ENCODE assay signal across 15 cellular contexts in the genomic region with DNA sequence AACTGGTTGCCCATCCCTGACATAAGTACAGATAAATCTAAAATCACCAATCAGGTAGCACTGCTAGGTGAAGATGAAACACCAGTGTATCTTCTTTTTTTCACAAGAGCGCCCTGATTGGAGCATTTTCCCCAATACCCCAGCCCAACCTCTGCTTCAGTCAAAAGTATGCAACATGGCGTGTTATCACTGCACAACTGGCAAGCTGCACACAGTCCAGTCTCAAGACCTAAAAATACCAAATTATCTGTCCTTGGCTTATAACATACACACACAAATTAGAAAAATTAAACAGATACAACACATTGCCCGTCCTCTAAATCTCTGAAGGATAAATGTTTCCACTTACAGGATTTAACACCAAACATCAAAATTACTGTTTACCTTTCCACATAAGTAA. TPM values are rescaled to one million over a fixed set of nuclear protein-coding genes. Genes with fewer than 3 reads are reported as not detected.
"Had no signal": no experiment of that assay in that cellular context is flagged by ENCODE, and none has a peak within 500 bp of the region (broad histone marks: within the 10 kb centered on the region; RNA-seq: fewer than 3 reads in every experiment).

No MANE protein-coding gene starts in this region.

- ATAC-seq: activated CD8-positive, alpha-beta T cell treated with anti-CD3 and anti-CD28 coated beads for 36 hours had no signal

- H3K4me3 ChIP-seq: dorsolateral prefrontal cortex, thyroid gland, vagina had no signal

- H3K4me1 ChIP-seq: vagina had no signal

- H3K27me3 Mint-ChIP-seq: activated CD8-positive, alpha-beta T cell treated with anti-CD3 and anti-CD28 coated beads for 36 hours; activated naive CD4-positive, alpha-beta T cell treated with anti-CD3 and anti-CD28 coated beads, Interleukin-2, amount 50 U/mL, for 24 hours; memory B cell had no signal

- H3K9me3 Mint-ChIP-seq: activated CD8-positive, alpha-beta T cell treated with anti-CD3 and anti-CD28 coated beads for 36 hours; activated naive CD4-positive, alpha-beta T cell treated with anti-CD3 and anti-CD28 coated beads, Interleukin-2, amount 50 U/mL, for 24 hours; activated T-helper 1 cell treated with anti-CD3 and anti-CD28 coated beads, Interleukin-12 subunit alpha, Interleukin-12 subunit beta, Interleukin-2, Interleukin-4 antibody, amounts not matched to agents 30 ng/mL and 10 ng/mL and 1 ng/mL, durations not matched to agents 14 hours and 24 hours and 36 hours; memory B cell had no signal

- H3K4me1 Mint-ChIP-seq: nephron progenitor cell had no signal

- H3K27me3 ChIP-seq: brain microvascular endothelial cell, dorsolateral prefrontal cortex, thyroid gland, vagina had no signal

- H3K4me3 Mint-ChIP-seq: activated CD8-positive, alpha-beta T cell treated with anti-CD3 and anti-CD28 coated beads for 36 hours; activated naive CD4-positive, alpha-beta T cell treated with anti-CD3 and anti-CD28 coated beads, Interleukin-2, amount 50 U/mL, for 24 hours; activated T-helper 1 cell treated with anti-CD3 and anti-CD28 coated beads, Interleukin-12 subunit alpha, Interleukin-12 subunit beta, Interleukin-2, Interleukin-4 antibody, amounts not matched to agents 30 ng/mL and 10 ng/mL and 1 ng/mL, durations not matched to agents 14 hours and 24 hours and 36 hours; memory B cell; nephron progenitor cell had no signal

- H3K27ac ChIP-seq: brain microvascular endothelial cell, thyroid gland, vagina had no signal

- H3K9me3 ChIP-seq: thyroid gland, vagina had no signal

- DNase-seq: activated CD4-positive, alpha-beta T cell treated with anti-CD3 and anti-CD28 coated beads for 1 hour; activated CD8-positive, alpha-beta memory T cell treated with anti-CD3 and anti-CD28 coated beads, Interleukin-2, amount 50 U/mL, for 4 hours; activated CD8-positive, alpha-beta T cell treated with anti-CD3 and anti-CD28 coated beads for 36 hours; brain microvascular endothelial cell; dorsolateral prefrontal cortex; nephron progenitor cell; stimulated activated CD4-positive, alpha-beta T cell treated with anti-CD3 and anti-CD28 coated beads, Interleukin-4, amount 100 ng/mL, for 1 hour; stimulated activated CD8-positive, alpha-beta memory T cell treated with anti-CD3 and anti-CD28 coated beads, Interleukin-4, amount 100 ng/mL, for 48 hours had no signal

- H3K27ac Mint-ChIP-seq: activated CD8-positive, alpha-beta T cell treated with anti-CD3 and anti-CD28 coated beads for 36 hours; activated naive CD4-positive, alpha-beta T cell treated with anti-CD3 and anti-CD28 coated beads, Interleukin-2, amount 50 U/mL, for 24 hours; activated T-helper 1 cell treated with anti-CD3 and anti-CD28 coated beads, Interleukin-12 subunit alpha, Interleukin-12 subunit beta, Interleukin-2, Interleukin-4 antibody, amounts not matched to agents 30 ng/mL and 10 ng/mL and 1 ng/mL, durations not matched to agents 14 hours and 24 hours and 36 hours; memory B cell; nephron progenitor cell had no signal

RNA-seq across cellular contexts. Expression of gene TMEM119, which starts 56.0 kb away (rescaled TPM):
- total RNA-seq: activated CD8-positive, alpha-beta T cell treated with anti-CD3 and anti-CD28 coated beads for 36 hours; activated T-helper 1 cell treated with anti-CD3 and anti-CD28 coated beads, Interleukin-12 subunit alpha, Interleukin-12 subunit beta, Interleukin-2, Interleukin-4 antibody, amounts not matched to agents 30 ng/mL and 10 ng/mL and 1 ng/mL, durations not matched to agents 14 hours and 24 hours and 36 hours; glomerular endothelial cell; pulmonary artery endothelial cell had no signal
